In genomic region chr4:165328708-165329107, GRCh38 we compare ENCODE assay signal across 9 cellular contexts. TPM values are rescaled to one million over a fixed set of nuclear protein-coding genes. Genes with fewer than 3 reads are reported as not detected.
DNase-seq lines count a peak whose midpoint lies in the region; FAIRE-seq and TF ChIP-seq lines count a peak whose summit lies in the region.
"Had no signal": no experiment of that assay in that cellular context is flagged by ENCODE, and none has a peak within 500 bp of the region (broad histone marks: within the 10 kb centered on the region; RNA-seq: fewer than 3 reads in every experiment).

No MANE protein-coding gene starts in this region.

- CTCF ChIA-PET in OCI-LY7 (lab: Charles Lee; ENCODE audit: unreplicated experiment) = no interaction called here

- BruUV-seq in OCI-LY7 (replicated peaks; lab: Mats Ljungman, UMichigan) = no TSS peak

- POLR2A ChIA-PET in OCI-LY7 (lab: Charles Lee) = interaction anchor here (0.9 to 3.4 kb wide), 6 partner anchors 8 to 39 kb away, joined by 3 to 11 read pairs (median 3); no protein-coding TSS in a partner anchor

- no peak for TF ChIP-seq POLR2A in prostate gland (IDR thresholded peaks at IDR 0.05)

- DNase-seq in OCI-LY7 (ENCODE audit: low spot score) (no peak), fibroblast of peridontal ligament (ENCODE audit: extremely low read depth) (peak; percentile 19), prostate gland (ENCODE audit: low spot score) (no peak), frontal cortex (ENCODE audit: low spot score in 2 of 2) (no peak), DMS79 (lab: John Stamatoyannopoulos, UW) (no peak), amniotic stem cell (lab: John Stamatoyannopoulos, UW) (no peak), HK-2 (ENCODE audit: unreplicated experiment) (no peak)
- DNase-seq: NCI-H510A treated with DMSO at 0.1 percent for 48 hours had no signal

- TF ChIP-seq CTCF in OCI-LY7 (conservative IDR thresholded peaks at IDR 0.05; ENCODE audit: low read length) (no peak), prostate gland (IDR thresholded peaks at IDR 0.05) (no peak)

- WGBS in prostate gland = 25% methylated on average over 4 of the region's 4 CpGs

- intact Hi-C loops in OCI-LY7 (cut with micrococcal nuclease; ENCODE audit: unreplicated experiment) = loop anchor here (10.0 kb wide), 1 partner anchor 384 kb away; no protein-coding TSS in a partner anchor
- intact Hi-C loops in prostate gland (cut with DNase I) = no loop called here

- H3K4me3 ChIP-seq in GM08714 (ENCODE audit: low read length) (peak overlapping the region; percentile 98), OCI-LY7 (ENCODE audit: low read depth, low read length, poor library complexity, severe bottlenecking) (peak overlapping the region; percentile 90), prostate gland (peak overlapping the region; percentile 70 to 79)

- peak overlapping the region; percentile 73 for H3K27ac ChIP-seq in OCI-LY7 (ENCODE audit: low read depth, low read length, poor library complexity, severe bottlenecking)
- peak overlapping the region; percentile 91 to 92 for H3K27ac ChIP-seq in prostate gland

- peaks cover 51% of the 10 kb centered on the region for H3K4me1 ChIP-seq in OCI-LY7 (ENCODE audit: insufficient read depth, low read length, poor library complexity, severe bottlenecking)
- H3K4me1 ChIP-seq in prostate gland (replicated peaks) = no peaks in the 10 kb centered on the region

- FAIRE-seq in frontal cortex (lab: Jason Lieb, UNC) = no peak

- H3K36me3 ChIP-seq in OCI-LY7 (ENCODE audit: insufficient read depth, low read length) = peaks cover 66% of the 10 kb centered on the region
- H3K36me3 ChIP-seq in prostate gland = no peaks in the 10 kb centered on the region

- H2AFZ ChIP-seq in OCI-LY7 (ENCODE audit: low read length) = no peak overlapping the region

- H3K4me2 ChIP-seq in OCI-LY7 (ENCODE audit: low read length) = peak overlapping the region; percentile 98

- no peaks in the 10 kb centered on the region for H3K9me2 ChIP-seq in OCI-LY7 (ENCODE audit: insufficient read depth, low read length)

- H3K9me3 ChIP-seq in OCI-LY7 (ENCODE audit: low read length) = peaks cover 6% of the 10 kb centered on the region; the same call in 1 of the 2 replicates
- no peaks in the 10 kb centered on the region for H3K9me3 ChIP-seq in prostate gland

- peaks cover 61% of the 10 kb centered on the region for H3K79me2 ChIP-seq in OCI-LY7 (ENCODE audit: insufficient read depth, low read depth, low read length)

- H4K20me1 ChIP-seq in OCI-LY7 (ENCODE audit: insufficient read depth, low read length) = peaks cover 42% of the 10 kb centered on the region

- H3K27me3 ChIP-seq in prostate gland (replicated peaks; ENCODE audit: insufficient read depth) = no peaks in the 10 kb centered on the region

RNA-seq across cellular contexts. Expression of gene MSMO1, which starts 1.2 kb away (rescaled TPM):
- total RNA-seq in OCI-LY7 (2014; rRNA removed; shearing (Covaris generic)) = 36.3 and 41.6 TPM in 2 replicates
- total RNA-seq in OCI-LY7 (2022) (88.0 and 91.5 TPM in 2 replicates), prostate gland (10 to 100 TPM; 45.0 to 76.9 TPM), frontal cortex (705 TPM)

RNA-seq across cellular contexts. Expression of gene CPE, which starts 50.1 kb away (rescaled TPM):
- not detected in 2 replicates for total RNA-seq in OCI-LY7 (2014; rRNA removed; shearing (Covaris generic))
- total RNA-seq in OCI-LY7 (2022) (not detected in 2 replicates), prostate gland (100 to 1,000 TPM; 717 to 885 TPM), frontal cortex (463 TPM)

Comparison
In these comparisons a context has a peak if more than half of its experiments do, and no peak if none do; other contexts are left out.
1. RNA of gene CPE, which starts 50.1 kb away (total RNA-seq): 717 to 885 TPM in prostate gland and 463 TPM in frontal cortex (single experiment); not detected in OCI-LY7; every median in the first group is over 100 times any median in the second.
2. Peak in every context shown above with its lines, with median percentiles within 50 percentile points of each other: H3K4me3 ChIP-seq.